ENCODE assay signal across 12 cellular contexts in the genomic region with DNA sequence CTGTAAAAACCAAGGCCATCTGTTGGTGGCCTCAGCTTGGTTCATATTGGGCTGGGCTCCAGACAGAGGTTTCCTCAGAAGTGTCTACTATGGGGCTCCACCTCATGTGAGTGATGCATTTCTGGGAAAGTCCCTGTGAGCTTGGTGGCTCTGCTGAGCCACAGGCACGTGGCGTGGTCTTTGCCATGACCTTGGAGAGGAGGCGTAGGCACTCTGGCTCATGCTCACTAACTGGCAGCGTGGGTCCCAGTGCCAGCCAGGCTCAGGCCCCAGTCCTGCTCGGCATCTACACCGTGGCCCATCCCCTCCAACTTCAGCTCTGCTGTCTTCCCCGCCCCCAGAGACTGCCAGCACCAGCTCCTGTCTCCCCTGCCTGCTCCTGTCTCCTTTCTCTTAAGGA. TPM values are rescaled to one million over a fixed set of nuclear protein-coding genes. Genes with fewer than 3 reads are reported as not detected.
DNase-seq lines count a peak whose midpoint lies in the region; ATAC-seq and TF ChIP-seq lines count a peak whose summit lies in the region.
"Had no signal": no experiment of that assay in that cellular context is flagged by ENCODE, and none has a peak within 500 bp of the region (broad histone marks: within the 10 kb centered on the region; RNA-seq: fewer than 3 reads in every experiment).

No MANE protein-coding gene starts in this region.

- TF ChIP-seq CTCF in type B pancreatic cell (conservative IDR thresholded peaks at IDR 0.05), result no peak

- DNase-seq in HK-2 (ENCODE audit: unreplicated experiment) (peak; percentile 30), left cardiac atrium (no peak), RKO (ENCODE audit: low spot score) (no peak), SHP77 (lab: John Stamatoyannopoulos, UW) (no peak), putamen (ENCODE audit: low spot score) (no peak), type B pancreatic cell (ENCODE audit: extremely low spot score, unreplicated experiment) (no peak)
- DNase-seq in activated CD8-positive, alpha-beta memory T cell treated with anti-CD3 and anti-CD28 coated beads, Interleukin-2, amount 50 U/mL, for 24 hours (ENCODE audit: extremely low read depth), result peak; percentile 47
- DNase-seq in stimulated activated CD4-positive, alpha-beta T cell treated with anti-CD3 and anti-CD28 coated beads, Interleukin-4, amount 100 ng/mL, for 4 hours, result peak; percentile 58 to 80
- DNase-seq: DND-41, IMR-90 had no signal

- no peak overlapping the region for H3K27ac Mint-ChIP-seq in type B pancreatic cell

- H3K4me3 Mint-ChIP-seq in type B pancreatic cell, result no peak overlapping the region

- ATAC-seq in left cardiac atrium, result peak; percentile 57 to 59

- intact Hi-C loops in left cardiac atrium (cut with DNase I), result no loop called here

- H3K36me3 Mint-ChIP-seq in type B pancreatic cell, result no peaks in the 10 kb centered on the region

- no peaks in the 10 kb centered on the region for H3K27me3 Mint-ChIP-seq in type B pancreatic cell

- no peaks in the 10 kb centered on the region for H3K9me3 Mint-ChIP-seq in type B pancreatic cell

- H3K4me1 Mint-ChIP-seq in type B pancreatic cell (ENCODE audit: unreplicated experiment), result peaks cover 25% of the 10 kb centered on the region

RNA-seq across cellular contexts. Expression of a gene that starts 10.6 kb away (rescaled TPM):
- 10 to 100 TPM; 13.2 to 13.3 TPM for total RNA-seq in left cardiac atrium
- total RNA-seq in type B pancreatic cell (ENCODE audit: low replicate concordance), result 19.4 and 25.5 TPM in 2 replicates
- total RNA-seq: dermis microvascular lymphatic vessel endothelial cell, IMR-90, SJSA1 had no signal

RNA-seq across cellular contexts. Expression of a gene that starts 13.3 kb away (rescaled TPM):
- total RNA-seq in left cardiac atrium (not detected), type B pancreatic cell (ENCODE audit: low replicate concordance) (1.0 and 1.4 TPM in 2 replicates)
- total RNA-seq: dermis microvascular lymphatic vessel endothelial cell, IMR-90, SJSA1 had no signal

RNA-seq across cellular contexts. Expression of a gene that starts 18.5 kb away (rescaled TPM):
- total RNA-seq in left cardiac atrium (10 to 100 TPM; 17.6 to 34.9 TPM), type B pancreatic cell (ENCODE audit: low replicate concordance) (63.7 and 66.0 TPM in 2 replicates)

Comparison
In these comparisons a context has a peak if more than half of its experiments do, and no peak if none do; other contexts are left out.
1. DNase-seq: peak in HK-2 (single experiment), activated CD8-positive, alpha-beta memory T cell treated with anti-CD3 and anti-CD28 coated beads, Interleukin-2, amount 50 U/mL, for 24 hours (single experiment) and stimulated activated CD4-positive, alpha-beta T cell treated with anti-CD3 and anti-CD28 coated beads, Interleukin-4, amount 100 ng/mL, for 4 hours (2 of 2); none in left cardiac atrium (single experiment), RKO (single experiment), SHP77 (0 of 2), putamen (single experiment) and type B pancreatic cell (single experiment).